Comparison of ENCODE assay signal across 21 cellular contexts in the genomic region with DNA sequence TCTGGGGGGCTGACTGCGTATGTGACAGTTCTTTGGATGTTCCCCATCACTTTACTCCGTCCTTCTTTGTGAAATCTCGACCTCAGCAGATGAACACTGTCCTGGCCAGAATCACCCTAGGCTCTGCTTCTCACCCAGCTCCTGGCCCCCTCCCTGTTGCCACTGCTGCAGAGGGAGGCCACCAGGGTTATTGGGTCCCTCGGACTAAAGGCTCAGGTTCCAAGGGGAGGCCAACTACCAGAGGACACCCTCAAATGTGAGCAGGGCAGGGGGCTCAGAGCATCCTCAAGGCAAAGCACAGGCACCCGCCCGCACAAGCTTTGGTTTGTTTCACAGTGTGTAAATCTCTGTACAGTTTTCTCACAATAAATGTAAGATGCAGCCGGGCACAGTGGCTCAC.
DNase-seq lines count a peak whose midpoint lies in the region; ATAC-seq, FAIRE-seq and TF ChIP-seq lines count a peak whose summit lies in the region.
"Had no signal": no experiment of that assay in that cellular context is flagged by ENCODE, and none has a peak within 500 bp of the region (broad histone marks: within the 10 kb centered on the region; RNA-seq: fewer than 3 reads in every experiment).

No MANE protein-coding gene starts in this region.

- TF ChIP-seq POLR2A in IMR-90 (IDR thresholded peaks at IDR 0.05; ENCODE audit: low read depth, low read length), result no peak
- TF ChIP-seq POLR2A in H1 (IDR thresholded peaks at IDR 0.05; ENCODE audit: control extremely low read depth in 1 of 2, low read depth in 2 of 2, low read length in 2 of 2), result no peak
- TF ChIP-seq POLR2A in body of pancreas (IDR thresholded peaks at IDR 0.05), result no peak

- POLR2A ChIA-PET in IMR-90 (lab: Charles Lee; ENCODE audit: unreplicated experiment) (no interaction called here), H1 (lab: Charles Lee; ENCODE audit: partially characterized antibody) (interaction anchor here (1.1 kb wide), 1 partner anchor 388 kb away, joined by 3 read pairs; no protein-coding TSS in a partner anchor)

- H2BK120ac ChIP-seq in IMR-90 (ENCODE audit: low read depth, low read length) (no peak overlapping the region), H1 (replicated peaks; ENCODE audit: low read depth, low read length) (no peak overlapping the region)

- in situ Hi-C loops in IMR-90 (cut with MboI; ENCODE audit: low sequenced_read_pairs), result no loop called here

- no peaks in the 10 kb centered on the region for H3K9me3 ChIP-seq in BLaER1 treated with 17β-estradiol and CSF1 and Interleukin-3, amounts not matched to agents 10 nM and 100 nM (replicated peaks in 1 of 11)
- H3K9me3 ChIP-seq in IMR-90 (ENCODE audit: control insufficient read depth, insufficient read depth, low read length) (no peaks in the 10 kb centered on the region), H1 (ENCODE audit: insufficient read depth in 2 of 2, low read depth in 1 of 2, low read length in 1 of 2) (no peaks in the 10 kb centered on the region), body of pancreas (no peaks in the 10 kb centered on the region)
- H3K9me3 ChIP-seq: BE2C had no signal

- intact Hi-C loops in IMR-90 (cut with micrococcal nuclease) (no loop called here), body of pancreas (cut with DNase I) (no loop called here)

- no peak overlapping the region for H2AK5ac ChIP-seq in IMR-90 (ENCODE audit: low read depth, low read length)
- H2AK5ac ChIP-seq in H1 (ENCODE audit: low read depth, low read length), result peak overlapping the region; percentile 83

- H2AK9ac ChIP-seq in IMR-90 (replicated peaks; ENCODE audit: low read depth, low read length, poor library complexity), result peak overlapping the region; percentile 33

- dilution Hi-C loops in IMR-90 (cut with HindIII; ENCODE audit: low sequenced_read_pairs, unreplicated experiment), result no loop called here

- H3K9me1 ChIP-seq in IMR-90 (ENCODE audit: insufficient read depth, low read length), result peaks cover 17% of the 10 kb centered on the region

- H3K14ac ChIP-seq in IMR-90 (replicated peaks; ENCODE audit: low read depth, low read length) (peak overlapping the region; percentile 77; the same call in 1 of the 2 replicates), H1 (ENCODE audit: insufficient read length) (no peak overlapping the region)

- H3K23ac ChIP-seq in IMR-90 (ENCODE audit: low read depth, low read length) (no peak overlapping the region), H1 (ENCODE audit: insufficient read length) (no peak overlapping the region)

- no peak overlapping the region for H2BK12ac ChIP-seq in H1 (ENCODE audit: low read depth, low read length)

- H2BK5ac ChIP-seq in IMR-90 (ENCODE audit: low read depth, low read length, poor library complexity, severe bottlenecking) (no peak overlapping the region), H1 (ENCODE audit: low read depth, low read length) (peak overlapping the region; percentile 4; the same call in 1 of the 2 replicates)

- H3K4me2 ChIP-seq in BLaER1 treated with 17β-estradiol and CSF1 and Interleukin-3, amounts not matched to agents 10 nM and 100 nM, result peak overlapping the region in 10 of 11 experiments; percentile 11 to 66 (median 42); a peak in 12 of 22 replicates
- H3K4me2 ChIP-seq in IMR-90 (ENCODE audit: low read depth, low read length), result no peak overlapping the region
- no peak overlapping the region for H3K4me2 ChIP-seq in H1 (ENCODE audit: insufficient read depth in 1 of 2, low read depth in 2 of 2, low read length in 2 of 2)

- H4K91ac ChIP-seq in IMR-90 (ENCODE audit: insufficient read depth, low read depth, low read length) (no peak overlapping the region), H1 (replicated peaks; ENCODE audit: insufficient read length, low read length) (no peak overlapping the region)

- peaks cover 0 to 41% (median 5%) of the 10 kb centered on the region in 11 experiments; a peak in 14 of 22 replicates for H3K36me3 ChIP-seq in BLaER1 treated with 17β-estradiol and CSF1 and Interleukin-3, amounts not matched to agents 10 nM and 100 nM
- H3K36me3 ChIP-seq in IMR-90 (ENCODE audit: control insufficient read depth, insufficient read depth, low read length) (peaks cover 9% of the 10 kb centered on the region), H1 (ENCODE audit: control insufficient read depth in 2 of 4, insufficient read depth in 4 of 4, low read length in 3 of 4) (peaks cover 2 to 19% (median 15%) of the 10 kb centered on the region in 4 experiments; a peak in 7 of 8 replicates), body of pancreas (replicated peaks in 1 of 2; ENCODE audit: insufficient read depth in 1 of 2, low read depth in 2 of 2) (no peaks in the 10 kb centered on the region)
- H3K36me3 ChIP-seq: BE2C had no signal

- no peak for TF ChIP-seq RAD21 in IMR-90 (IDR thresholded peaks at IDR 0.05; ENCODE audit: low read length)
- TF ChIP-seq RAD21 in H1 (IDR thresholded peaks at IDR 0.05 in 1 of 2, conservative IDR thresholded peaks at IDR 0.05 in 1 of 2; ENCODE audit: low read depth in 2 of 2, low read length in 2 of 2), result no peak

- no peak overlapping the region for H3K4ac ChIP-seq in IMR-90 (ENCODE audit: low read depth, low read length)
- no peak overlapping the region for H3K4ac ChIP-seq in H1 (replicated peaks; ENCODE audit: insufficient read length, low read depth, low read length)

- peak overlapping the region in 3 of 11 experiments; percentile 3 to 23 (median 16); a peak in 3 of 22 replicates for H3K27ac ChIP-seq in BLaER1 treated with 17β-estradiol and CSF1 and Interleukin-3, amounts not matched to agents 10 nM and 100 nM
- H3K27ac ChIP-seq in IMR-90 (ENCODE audit: insufficient read depth, low read length) (no peak overlapping the region), H1 (ENCODE audit: low read depth, low read length) (no peak overlapping the region), body of pancreas (no peak overlapping the region)
- H3K27ac ChIP-seq: 22Rv1 had no signal

- H3K4me3 ChIP-seq in BLaER1 treated with 17β-estradiol and CSF1 and Interleukin-3, amounts not matched to agents 10 nM and 100 nM, result no peak overlapping the region
- H3K4me3 ChIP-seq in IMR-90 (ENCODE audit: insufficient read depth, low read depth, low read length), result no peak overlapping the region
- H3K4me3 ChIP-seq in H1 (ENCODE audit: extremely low read depth in 1 of 4, insufficient read depth in 2 of 4, low read depth in 3 of 4, low read length in 4 of 4), result no peak overlapping the region
- H3K4me3 ChIP-seq in body of pancreas, result no peak overlapping the region

- H4K8ac ChIP-seq in IMR-90 (ENCODE audit: low read depth in 2 of 2, low read length in 2 of 2) (no peak overlapping the region), H1 (ENCODE audit: extremely low read depth, insufficient read depth, low read length) (no peak overlapping the region)

- H3K56ac ChIP-seq in IMR-90 (ENCODE audit: extremely low read depth, insufficient read depth, low read length), result no peak overlapping the region
- no peak overlapping the region for H3K56ac ChIP-seq in H1 (replicated peaks; ENCODE audit: insufficient read length, low read depth, low read length)

- H3K79me2 ChIP-seq in H1 (ENCODE audit: control insufficient read depth in 1 of 2, insufficient read depth in 2 of 2, low read length in 2 of 2), result no peaks in the 10 kb centered on the region; a peak in 1 of 4 replicates

- H3K23me2 ChIP-seq in H1 (ENCODE audit: low read depth, low read length), result no peaks in the 10 kb centered on the region

- no peaks in the 10 kb centered on the region; a peak in 1 of 22 replicates for H4K20me1 ChIP-seq in BLaER1 treated with 17β-estradiol and CSF1 and Interleukin-3, amounts not matched to agents 10 nM and 100 nM
- H4K20me1 ChIP-seq in IMR-90 (ENCODE audit: insufficient read depth, low read length) (peaks cover 3% of the 10 kb centered on the region; the same call in 1 of the 2 replicates), H1 (replicated peaks in 1 of 2; ENCODE audit: control insufficient read depth in 1 of 2, insufficient read depth in 2 of 2, low read length in 2 of 2) (no peaks in the 10 kb centered on the region)

- H3K18ac ChIP-seq in IMR-90 (ENCODE audit: low read depth, low read length) (no peak overlapping the region; the same call in 1 of the 2 replicates), H1 (ENCODE audit: extremely low read depth, low read length) (0 out of 2 replicates have a peak overlapping the region, but pooled peaks have one; percentile 76)

- H2AFZ ChIP-seq in IMR-90 (replicated peaks; ENCODE audit: low read length, poor library complexity), result no peak overlapping the region
- H2AFZ ChIP-seq in H1 (ENCODE audit: low read length), result no peak overlapping the region

- FAIRE-seq in H1 (lab: Jason Lieb, UNC), result no peak
- FAIRE-seq: A204.1, GM12892, GM19239 had no signal

- no peak overlapping the region for H3K9ac ChIP-seq in BLaER1 treated with 17β-estradiol and CSF1 and Interleukin-3, amounts not matched to agents 10 nM and 100 nM
- H3K9ac ChIP-seq in IMR-90 (ENCODE audit: low read depth, low read length), result no peak overlapping the region
- H3K9ac ChIP-seq in H1 (replicated peaks in 1 of 4; ENCODE audit: extremely low read depth in 1 of 4, low read depth in 3 of 4, low read length in 3 of 4), result no peak overlapping the region

- no peak overlapping the region for H4K5ac ChIP-seq in IMR-90 (ENCODE audit: low read depth, low read length)
- H4K5ac ChIP-seq in H1 (ENCODE audit: insufficient read length, low read depth, low read length), result no peak overlapping the region

- TF ChIP-seq CTCF in IMR-90 (conservative IDR thresholded peaks at IDR 0.05; ENCODE audit: low read depth, low read length) (no peak), H1 (IDR thresholded peaks at IDR 0.05; ENCODE audit: control extremely low read depth in 1 of 3, insufficient read depth in 1 of 3, low read depth in 1 of 3, low read length in 3 of 3) (no peak), body of pancreas (IDR thresholded peaks at IDR 0.05) (no peak)

- H2BK15ac ChIP-seq in IMR-90 (ENCODE audit: low read depth, low read length) (no peak overlapping the region), H1 (ENCODE audit: low read length) (no peak overlapping the region)

- H3K4me1 ChIP-seq in BLaER1 treated with 17β-estradiol and CSF1 and Interleukin-3, amounts not matched to agents 10 nM and 100 nM, result peaks cover 13 to 35% (median 22%) of the 10 kb centered on the region in 10 experiments
- H3K4me1 ChIP-seq in IMR-90 (ENCODE audit: control insufficient read depth, insufficient read depth, low read length) (peaks cover 18% of the 10 kb centered on the region), H1 (replicated peaks in 1 of 4; ENCODE audit: control insufficient read depth in 3 of 4, insufficient read depth in 4 of 4, low read length in 3 of 4) (peaks cover 7 to 20% (median 13%) of the 10 kb centered on the region in 4 experiments; a peak in 5 of 7 replicates), body of pancreas (peaks cover 5% of the 10 kb centered on the region)
- H3K4me1 ChIP-seq: BE2C had no signal

- H3K79me1 ChIP-seq in IMR-90 (ENCODE audit: low read depth in 1 of 2, low read length in 2 of 2), result peaks cover 0 to 11% of the 10 kb centered on the region in 2 experiments; a peak in 1 of 4 replicates
- H3K79me1 ChIP-seq in H1 (ENCODE audit: low read depth, low read length), result no peaks in the 10 kb centered on the region

- no TSS peak for BruUV-seq in IMR-90 (replicated peaks; lab: Mats Ljungman, UMichigan)

- no peaks in the 10 kb centered on the region for H3K27me3 ChIP-seq in BLaER1 treated with 17β-estradiol and CSF1 and Interleukin-3, amounts not matched to agents 10 nM and 100 nM
- H3K27me3 ChIP-seq in IMR-90 (ENCODE audit: control insufficient read depth, insufficient read depth, low read length), result no peaks in the 10 kb centered on the region
- H3K27me3 ChIP-seq in H1 (replicated peaks in 1 of 4; ENCODE audit: control insufficient read depth in 3 of 4, extremely low read depth in 1 of 4, insufficient read depth in 3 of 4, low read length in 3 of 4), result no peaks in the 10 kb centered on the region
- no peaks in the 10 kb centered on the region for H3K27me3 ChIP-seq in body of pancreas

- DNase-seq in IMR-90 (no peak), H1 (ENCODE audit: low read depth in 1 of 2, low spot score in 2 of 2) (no peak), medulla oblongata (ENCODE audit: extremely low spot score) (no peak), body of pancreas (no peak)
- DNase-seq: BE2C; C1 segment of cervical spinal cord; Calu3; CD4-positive, alpha-beta memory T cell; COR-L47; DMS53; DMS79 treated with DMSO at 0.1 percent for 48 hours; GF-D8; GOT3; H7; HCEC 1CT had no signal

- no peak for TF ChIP-seq EP300 in H1 (IDR thresholded peaks at IDR 0.05; ENCODE audit: borderline replicate concordance in 1 of 2, low read depth in 2 of 2, low read length in 2 of 2)

- whole genome bisulfite sequencing in IMR-90 (ENCODE audit: extremely low coverage in 2 of 2, insufficient read length in 1 of 2), 2 experiments, result 100% methylated on average over 1 of the region's 7 CpGs; no CpG with 5 or more reads in 1 of the 2 experiments
- WGBS in H1 (ENCODE audit: extremely low coverage in 1 of 2, insufficient coverage in 1 of 2, insufficient read length in 1 of 2, insufficient replicate concordance in 2 of 2, low coverage in 1 of 2, low lambda C conversion rate in 2 of 2, missing lambda C conversion rate in 1 of 2), 2 experiments, result 93% methylated on average over 7 of the region's 7 CpGs; no CpG with 5 or more reads in 1 of the 2 experiments
- WGBS in body of pancreas, 2 donors, result 89 to 92% methylated on average over 7 of the region's 7 CpGs

- CTCF ChIA-PET in IMR-90 (lab: Yijun Ruan, JAX), result interaction anchor here (2.0 kb wide), 1 partner anchor 9 kb away, joined by 4 read pairs; no protein-coding TSS in a partner anchor
- CTCF ChIA-PET in H1 (lab: Charles Lee; ENCODE audit: partially characterized antibody), result interaction anchor here (1.2 to 7.1 kb wide), 2 partner anchors 10 to 46 kb away, joined by 3 to 52 read pairs; no protein-coding TSS in a partner anchor

- ATAC-seq in IMR-90 (ENCODE audit: low read depth), result no peak
- no peak for ATAC-seq in body of pancreas
- ATAC-seq in GM18520 (IDR thresholded peaks at IDR 0.05; ENCODE audit: unreplicated experiment), result no peak

- no peak overlapping the region for H2BK20ac ChIP-seq in IMR-90 (ENCODE audit: low read depth, low read length)
- H2BK20ac ChIP-seq in H1 (ENCODE audit: low read length), result peak overlapping the region; percentile 6; the same call in 1 of the 2 replicates

Comparison
In these comparisons a context has a peak if more than half of its experiments do, and no peak if none do; other contexts are left out.
1. H3K4me2 ChIP-seq: peak in BLaER1 treated with 17β-estradiol and CSF1 and Interleukin-3, amounts not matched to agents 10 nM and 100 nM (10 of 11); none in IMR-90 (single experiment) and H1 (0 of 2).